Comparison of ENCODE assay signal across 18 cellular contexts in genomic region chr12:125029756-125030358, GRCh38. TPM values are rescaled to one million over a fixed set of nuclear protein-coding genes. Genes with fewer than 3 reads are reported as not detected.
DNase-seq lines count a peak whose midpoint lies in the region; ATAC-seq and TF ChIP-seq lines count a peak whose summit lies in the region.
"Had no signal": no experiment of that assay in that cellular context is flagged by ENCODE, and none has a peak within 500 bp of the region (broad histone marks: within the 10 kb centered on the region; RNA-seq: fewer than 3 reads in every experiment).

No MANE protein-coding gene starts in this region.

- CTCF ChIA-PET in activated CD4-positive, alpha-beta memory T cell treated with anti-CD3 and anti-CD28 coated beads, Interleukin-2, amount 10 ng/mL, durations not matched to agents 7 days and 5 days (lab: Charles Lee): no interaction called here

- H3K4me3 ChIP-seq in WERI-Rb-1 (ENCODE audit: low read depth, low read length): no peak overlapping the region
- H3K4me3 ChIP-seq: cardiac muscle cell, testis had no signal

- H3K9me3 ChIP-seq in WERI-Rb-1 (ENCODE audit: severe bottlenecking): peaks cover 3% of the 10 kb centered on the region
- H3K9me3 ChIP-seq: neutrophil, testis had no signal

- H3K27ac ChIP-seq in WERI-Rb-1: peak overlapping the region; percentile 72
- H3K27ac ChIP-seq: cardiac muscle cell, neutrophil, testis had no signal

- TF ChIP-seq CTCF in WERI-Rb-1 (IDR thresholded peaks at IDR 0.05; ENCODE audit: low read depth, low read length): no peak
- TF ChIP-seq CTCF in nephron progenitor cell (IDR thresholded peaks at IDR 0.05): no peak

- H3K4me1 Mint-ChIP-seq in nephron progenitor cell: peaks cover 18% of the 10 kb centered on the region
- H3K4me1 Mint-ChIP-seq in activated CD4-positive, alpha-beta memory T cell treated with anti-CD3 and anti-CD28 coated beads, Interleukin-2, amount 10 ng/mL, durations not matched to agents 7 days and 5 days: no peaks in the 10 kb centered on the region

- peaks cover 2% of the 10 kb centered on the region for H3K9me3 Mint-ChIP-seq in nephron progenitor cell
- H3K9me3 Mint-ChIP-seq in activated CD4-positive, alpha-beta memory T cell treated with anti-CD3 and anti-CD28 coated beads, Interleukin-2, amount 10 ng/mL, durations not matched to agents 7 days and 5 days: peaks cover under 1% of the 10 kb centered on the region

- H3K36me3 ChIP-seq in WERI-Rb-1: peaks cover 18% of the 10 kb centered on the region
- H3K36me3 ChIP-seq: cardiac muscle cell had no signal

- peak overlapping the region; percentile 6 for H3K27ac Mint-ChIP-seq in nephron progenitor cell
- H3K27ac Mint-ChIP-seq in activated CD4-positive, alpha-beta memory T cell treated with anti-CD3 and anti-CD28 coated beads, Interleukin-2, amount 10 ng/mL, durations not matched to agents 7 days and 5 days: no peak overlapping the region

- peaks cover 24% of the 10 kb centered on the region for H3K36me3 Mint-ChIP-seq in nephron progenitor cell (ENCODE audit: low read depth)
- peaks cover 27% of the 10 kb centered on the region for H3K36me3 Mint-ChIP-seq in activated CD4-positive, alpha-beta memory T cell treated with anti-CD3 and anti-CD28 coated beads, Interleukin-2, amount 10 ng/mL, durations not matched to agents 7 days and 5 days (ENCODE audit: low read depth)

- no peak overlapping the region for H3K4me3 Mint-ChIP-seq in nephron progenitor cell
- H3K4me3 Mint-ChIP-seq in activated CD4-positive, alpha-beta memory T cell treated with anti-CD3 and anti-CD28 coated beads, Interleukin-2, amount 10 ng/mL, durations not matched to agents 7 days and 5 days: no peak overlapping the region

- ATAC-seq in HG02870 (IDR thresholded peaks at IDR 0.05; ENCODE audit: unreplicated experiment): peak; percentile 68
- no peak for ATAC-seq in HG02981 (IDR thresholded peaks at IDR 0.05; ENCODE audit: unreplicated experiment)
- ATAC-seq: left lobe of liver had no signal

- POLR2A ChIA-PET in activated CD4-positive, alpha-beta memory T cell treated with anti-CD3 and anti-CD28 coated beads, Interleukin-2, amount 10 ng/mL, durations not matched to agents 7 days and 5 days (lab: Charles Lee): no interaction called here

- H3K27me3 ChIP-seq in WERI-Rb-1 (ENCODE audit: insufficient read depth, low read depth, severe bottlenecking): no peaks in the 10 kb centered on the region
- H3K27me3 ChIP-seq: cardiac muscle cell, neutrophil, testis had no signal

- DNase-seq in Daoy (ENCODE audit: low read depth) (peak; percentile 33), WERI-Rb-1 (peak; percentile 65), nephron progenitor cell (no peak), SKM-1 treated with dmso at 0.1 percent for 144 hours (lab: John Stamatoyannopoulos, UW; ENCODE audit: unreplicated experiment) (no peak), COR-L47 (lab: John Stamatoyannopoulos, UW) (no peak)
- no peak for DNase-seq in activated CD4-positive, alpha-beta memory T cell treated with anti-CD3 and anti-CD28 coated beads, Interleukin-2, amount 10 ng/mL, durations not matched to agents 7 days and 5 days
- DNase-seq: activated CD4-positive, alpha-beta T cell treated with anti-CD3 and anti-CD28 coated beads for 4 hours; activated CD8-positive, alpha-beta memory T cell treated with anti-CD3 and anti-CD28 coated beads, Interleukin-2, amount 50 U/mL, for 4 hours; activated gamma-delta T cell; DMS53; NCI-H2227 treated with DMSO at 0.1 percent for 48 hours; RPMI8226; testis had no signal

- H3K27me3 Mint-ChIP-seq in nephron progenitor cell (ENCODE audit: low read depth, poor library complexity): peaks cover 4% of the 10 kb centered on the region
- no peaks in the 10 kb centered on the region for H3K27me3 Mint-ChIP-seq in activated CD4-positive, alpha-beta memory T cell treated with anti-CD3 and anti-CD28 coated beads, Interleukin-2, amount 10 ng/mL, durations not matched to agents 7 days and 5 days

RNA-seq across cellular contexts. Expression of gene AACS, which starts 35.4 kb away (rescaled TPM):
- total RNA-seq in Daoy (2014; rRNA removed; shearing (Covaris generic)): 12.6 and 15.1 TPM in 2 replicates
- 10 to 100 TPM; 17.1 to 17.2 TPM for total RNA-seq in activated CD4-positive, alpha-beta memory T cell treated with anti-CD3 and anti-CD28 coated beads, Interleukin-2, amount 10 ng/mL, durations not matched to agents 7 days and 5 days

RNA-seq across cellular contexts. Expression of gene BRI3BP, which starts 36.4 kb away (rescaled TPM):
- total RNA-seq in Daoy (2014; rRNA removed; shearing (Covaris generic)): 12.6 and 13.4 TPM in 2 replicates
- 10 to 100 TPM; 22.5 to 22.7 TPM for total RNA-seq in activated CD4-positive, alpha-beta memory T cell treated with anti-CD3 and anti-CD28 coated beads, Interleukin-2, amount 10 ng/mL, durations not matched to agents 7 days and 5 days

RNA-seq across cellular contexts. Expression of gene DHX37, which starts 40.9 kb away (rescaled TPM):
- 37.5 and 39.3 TPM in 2 replicates for total RNA-seq in Daoy (2014; rRNA removed; shearing (Covaris generic))
- 10 to 100 TPM; 19.4 to 22.4 TPM for total RNA-seq in activated CD4-positive, alpha-beta memory T cell treated with anti-CD3 and anti-CD28 coated beads, Interleukin-2, amount 10 ng/mL, durations not matched to agents 7 days and 5 days

Comparison
In these comparisons a context has a peak if more than half of its experiments do, and no peak if none do; other contexts are left out.
1. DNase-seq: peak in Daoy (single experiment) and WERI-Rb-1 (single experiment); none in nephron progenitor cell (single experiment), activated CD4-positive, alpha-beta memory T cell treated with anti-CD3 and anti-CD28 coated beads, Interleukin-2, amount 10 ng/mL, durations not matched to agents 7 days and 5 days (single experiment), SKM-1 treated with dmso at 0.1 percent for 144 hours (single experiment) and COR-L47 (single experiment).